27 cellular contexts compared by ENCODE assay signal in genomic region chr15:40352221-40352901, GRCh38. TPM values are rescaled to one million over a fixed set of nuclear protein-coding genes. Genes with fewer than 3 reads are reported as not detected.
"Had no signal": no experiment of that assay in that cellular context is flagged by ENCODE, and none has a peak within 500 bp of the region (broad histone marks: within the 10 kb centered on the region; RNA-seq: fewer than 3 reads in every experiment).

No MANE protein-coding gene starts in this region.

- H3K27me3 ChIP-seq: right atrium auricular region had no signal

- H3K36me3 ChIP-seq: prostate gland, right atrium auricular region had no signal

- DNase-seq: activated B cell treated with CpG ODN at 0.5 μM for 24 hours; activated CD4-positive, alpha-beta T cell treated with anti-CD3 and anti-CD28 coated beads for 36 hours; activated CD4-positive, alpha-beta T cell treated with anti-CD3 and anti-CD28 coated beads, Interleukin-2, amount 50 U/mL, for 4 hours; activated CD8-positive, alpha-beta memory T cell treated with anti-CD3 and anti-CD28 coated beads for 24 hours; activated CD8-positive, alpha-beta memory T cell treated with anti-CD3 and anti-CD28 coated beads, Interleukin-2, amount 50 U/mL, for 4 hours; activated T-cell treated with anti-CD3 and anti-CD28 coated beads, Interleukin-2, amount 50 U/mL, for 24 hours; aorta; effector memory CD4-positive, alpha-beta T cell; foreskin keratinocyte; hypothalamus; midbrain; naive thymus-derived CD4-positive, alpha-beta T cell; stimulated activated CD4-positive, alpha-beta T cell treated with anti-CD3 and anti-CD28 coated beads, Interleukin-12 subunit alpha, Interleukin-12 subunit beta, amount 100 ng/mL, for 4 hours; stimulated activated CD4-positive, alpha-beta T cell treated with anti-CD3 and anti-CD28 coated beads, Interleukin-4, amount 100 ng/mL, for 4 hours; stimulated activated naive CD8-positive, alpha-beta T cell treated with anti-CD3 and anti-CD28 coated beads, Interleukin-15, Interleukin-2, amounts not matched to agents 100 U/mL and 50 U/mL, for 24 hours; T-helper 9 cell had no signal

- H3K27ac ChIP-seq: foreskin keratinocyte, prostate gland, right atrium auricular region had no signal

- ATAC-seq: activated CD4-positive, alpha-beta T cell treated with anti-CD3 and anti-CD28 coated beads for 36 hours; activated naive CD4-positive, alpha-beta T cell treated with anti-CD3 and anti-CD28 coated beads, Interleukin-2, amount 50 U/mL, for 72 hours; activated T-helper 17 cell treated with anti-CD3 and anti-CD28 coated beads, Interleukin-2, amount 50 U/mL, for 72 hours; foreskin keratinocyte; naive thymus-derived CD4-positive, alpha-beta T cell; stimulated activated naive CD8-positive, alpha-beta T cell treated with anti-CD3 and anti-CD28 coated beads, Interleukin-15, Interleukin-2, amounts not matched to agents 100 U/mL and 50 U/mL, for 24 hours had no signal

- H3K4me1 ChIP-seq: foreskin keratinocyte, prostate gland had no signal

- H3K9me3 ChIP-seq: prostate gland, right atrium auricular region had no signal

- H3K4me3 ChIP-seq: prostate gland, right atrium auricular region had no signal

RNA-seq across cellular contexts. Expression of gene PHGR1, which starts 1.5 kb away (rescaled TPM):
- total RNA-seq: activated B cell treated with CpG ODN at 0.5 μM for 24 hours; activated CD4-positive, alpha-beta T cell treated with anti-CD3 and anti-CD28 coated beads for 36 hours; activated naive CD4-positive, alpha-beta T cell treated with anti-CD3 and anti-CD28 coated beads, Interleukin-2, amount 50 U/mL, for 72 hours; activated T-helper 17 cell treated with anti-CD3 and anti-CD28 coated beads, Interleukin-2, amount 50 U/mL, for 72 hours; aorta; cardiac septum; chondrocyte; foreskin keratinocyte; naive thymus-derived CD4-positive, alpha-beta T cell; neural crest cell; omental fat pad; prostate gland; right atrium auricular region; T-helper 1 cell treated with Interleukin-12 subunit alpha and Interleukin-12 subunit beta and Interleukin-4 antibody, amounts not matched to agents 30 ng/mL and 1 ng/mL, for 36 hours; urinary bladder had no signal
- polyA plus RNA-seq: foreskin keratinocyte; liver; naive thymus-derived CD4-positive, alpha-beta T cell had no signal

RNA-seq across cellular contexts. Expression of gene DISP2, which starts 5.7 kb away (rescaled TPM):
- polyA plus RNA-seq: naive thymus-derived CD4-positive, alpha-beta T cell had no signal
